Comparison of ENCODE assay signal across 20 cellular contexts in genomic region chr12:51329742-51330141, GRCh38. TPM values are rescaled to one million over a fixed set of nuclear protein-coding genes. Genes with fewer than 3 reads are reported as not detected.
DNase-seq lines count a peak whose midpoint lies in the region; ATAC-seq and TF ChIP-seq lines count a peak whose summit lies in the region.
"Had no signal": no experiment of that assay in that cellular context is flagged by ENCODE, and none has a peak within 500 bp of the region (broad histone marks: within the 10 kb centered on the region; RNA-seq: fewer than 3 reads in every experiment).

No MANE protein-coding gene starts in this region.

- no peak for TF ChIP-seq CTCF in right atrium auricular region (IDR thresholded peaks at IDR 0.05)

- H3K27ac ChIP-seq in effector memory CD4-positive, alpha-beta T cell (ENCODE audit: insufficient read depth, low read length, poor library complexity, severe bottlenecking) = peak overlapping the region; percentile 46
- no peak overlapping the region for H3K27ac ChIP-seq in right atrium auricular region
- H3K27ac ChIP-seq: esophagus muscularis mucosa, parathyroid adenoma, SJSA1 had no signal

- no peak for DNase-seq in stimulated activated naive CD8-positive, alpha-beta T cell treated with anti-CD3 and anti-CD28 coated beads, Interleukin-15, Interleukin-2, amounts not matched to agents 100 U/mL and 50 U/mL, for 24 hours
- DNase-seq in effector memory CD4-positive, alpha-beta T cell = no peak
- DNase-seq in effector CD8-positive, alpha-beta T cell (lab: John Stamatoyannopoulos, UW) = no peak
- no peak for DNase-seq in right atrium auricular region (ENCODE audit: low spot score)
- no peak for DNase-seq in NCI-H446 (lab: John Stamatoyannopoulos, UW)
- DNase-seq: activated gamma-delta T cell treated with Interleukin-2 at 50 U/mL for 16 hours; NCI-H1436; NCI-H510A treated with DMSO at 0.1 percent for 48 hours; stimulated activated CD8-positive, alpha-beta memory T cell treated with anti-CD3 and anti-CD28 coated beads, Interleukin-4, amount 100 ng/mL, for 48 hours had no signal

- peaks cover 51% of the 10 kb centered on the region for H3K4me1 Mint-ChIP-seq in stimulated activated naive CD8-positive, alpha-beta T cell treated with anti-CD3 and anti-CD28 coated beads, Interleukin-15, Interleukin-2, amounts not matched to agents 100 ng/mL and 50 ng/mL, for 24 hours (ENCODE audit: low read depth)
- H3K4me1 Mint-ChIP-seq in T-helper 1 cell treated with Interleukin-12 subunit alpha and Interleukin-12 subunit beta and Interleukin-4 antibody, amounts not matched to agents 30 μg/mL and 1 μg/mL, for 36 hours (ENCODE audit: low read depth) = peaks cover 45% of the 10 kb centered on the region

- peaks cover 39% of the 10 kb centered on the region for H3K4me1 ChIP-seq in effector memory CD4-positive, alpha-beta T cell (ENCODE audit: control insufficient read depth, insufficient read depth, low read length, poor library complexity, severe bottlenecking)
- no peaks in the 10 kb centered on the region for H3K4me1 ChIP-seq in right atrium auricular region

- no peaks in the 10 kb centered on the region for H3K36me3 Mint-ChIP-seq in stimulated activated naive CD8-positive, alpha-beta T cell treated with anti-CD3 and anti-CD28 coated beads, Interleukin-15, Interleukin-2, amounts not matched to agents 100 ng/mL and 50 ng/mL, for 24 hours (ENCODE audit: low read depth)
- peaks cover 1% of the 10 kb centered on the region for H3K36me3 Mint-ChIP-seq in T-helper 1 cell treated with Interleukin-12 subunit alpha and Interleukin-12 subunit beta and Interleukin-4 antibody, amounts not matched to agents 30 μg/mL and 1 μg/mL, for 36 hours (ENCODE audit: low read depth)
- H3K36me3 Mint-ChIP-seq: WTC11 had no signal

- no peak for ATAC-seq in stimulated activated naive CD8-positive, alpha-beta T cell treated with anti-CD3 and anti-CD28 coated beads, Interleukin-15, Interleukin-2, amounts not matched to agents 100 U/mL and 50 U/mL, for 24 hours
- ATAC-seq in GM21367 (IDR thresholded peaks at IDR 0.05; ENCODE audit: unreplicated experiment) = no peak
- ATAC-seq: WTC11 had no signal

- H3K27me3 Mint-ChIP-seq in stimulated activated naive CD8-positive, alpha-beta T cell treated with anti-CD3 and anti-CD28 coated beads, Interleukin-15, Interleukin-2, amounts not matched to agents 100 ng/mL and 50 ng/mL, for 24 hours = no peaks in the 10 kb centered on the region
- no peaks in the 10 kb centered on the region for H3K27me3 Mint-ChIP-seq in T-helper 1 cell treated with Interleukin-12 subunit alpha and Interleukin-12 subunit beta and Interleukin-4 antibody, amounts not matched to agents 30 μg/mL and 1 μg/mL, for 36 hours (ENCODE audit: low read depth)

- no peaks in the 10 kb centered on the region for H3K9me3 Mint-ChIP-seq in stimulated activated naive CD8-positive, alpha-beta T cell treated with anti-CD3 and anti-CD28 coated beads, Interleukin-15, Interleukin-2, amounts not matched to agents 100 ng/mL and 50 ng/mL, for 24 hours
- H3K9me3 Mint-ChIP-seq in T-helper 1 cell treated with Interleukin-12 subunit alpha and Interleukin-12 subunit beta and Interleukin-4 antibody, amounts not matched to agents 30 μg/mL and 1 μg/mL, for 36 hours = no peaks in the 10 kb centered on the region
- H3K9me3 Mint-ChIP-seq: WTC11 had no signal

- H3K9me3 ChIP-seq in effector memory CD4-positive, alpha-beta T cell (ENCODE audit: control insufficient read depth, low read length) = no peaks in the 10 kb centered on the region
- no peaks in the 10 kb centered on the region for H3K9me3 ChIP-seq in right atrium auricular region
- H3K9me3 ChIP-seq: esophagus muscularis mucosa, HAP-1, SJSA1 had no signal

- peak overlapping the region; percentile 18 for H3K4me3 ChIP-seq in effector memory CD4-positive, alpha-beta T cell (ENCODE audit: insufficient read depth, low read depth, low read length, poor library complexity, severe bottlenecking)
- no peak overlapping the region for H3K4me3 ChIP-seq in right atrium auricular region
- H3K4me3 ChIP-seq: esophagus muscularis mucosa, HAP-1, lung, SJSA1 had no signal

- no peaks in the 10 kb centered on the region for H3K27me3 ChIP-seq in effector memory CD4-positive, alpha-beta T cell (replicated peaks; ENCODE audit: control insufficient read depth, insufficient read depth, low read length, poor library complexity, severe bottlenecking)
- no peaks in the 10 kb centered on the region for H3K27me3 ChIP-seq in right atrium auricular region
- H3K27me3 ChIP-seq: esophagus muscularis mucosa, SJSA1 had no signal

- no peaks in the 10 kb centered on the region for H3K36me3 ChIP-seq in effector memory CD4-positive, alpha-beta T cell (ENCODE audit: control insufficient read depth, insufficient read depth, low read length)
- no peaks in the 10 kb centered on the region for H3K36me3 ChIP-seq in right atrium auricular region
- H3K36me3 ChIP-seq: esophagus muscularis mucosa, HAP-1, SJSA1 had no signal

- H3K27ac Mint-ChIP-seq in stimulated activated naive CD8-positive, alpha-beta T cell treated with anti-CD3 and anti-CD28 coated beads, Interleukin-15, Interleukin-2, amounts not matched to agents 100 ng/mL and 50 ng/mL, for 24 hours = peak overlapping the region; percentile 87
- peak overlapping the region; percentile 91 for H3K27ac Mint-ChIP-seq in T-helper 1 cell treated with Interleukin-12 subunit alpha and Interleukin-12 subunit beta and Interleukin-4 antibody, amounts not matched to agents 30 μg/mL and 1 μg/mL, for 36 hours
- H3K27ac Mint-ChIP-seq: WTC11 had no signal

- peak overlapping the region; percentile 31 for H3K4me3 Mint-ChIP-seq in stimulated activated naive CD8-positive, alpha-beta T cell treated with anti-CD3 and anti-CD28 coated beads, Interleukin-15, Interleukin-2, amounts not matched to agents 100 ng/mL and 50 ng/mL, for 24 hours
- peak overlapping the region; percentile 63 for H3K4me3 Mint-ChIP-seq in T-helper 1 cell treated with Interleukin-12 subunit alpha and Interleukin-12 subunit beta and Interleukin-4 antibody, amounts not matched to agents 30 μg/mL and 1 μg/mL, for 36 hours
- H3K4me3 Mint-ChIP-seq: WTC11 had no signal

RNA-seq across cellular contexts. Expression of gene BIN2, which starts 5.8 kb away (rescaled TPM):
- 1 to 10 TPM; 2.1 to 4.6 TPM for total RNA-seq in right atrium auricular region
- total RNA-seq: chondrocyte had no signal

RNA-seq across cellular contexts. Expression of gene CELA1, which starts 16.7 kb away (rescaled TPM):
- not detected for total RNA-seq in right atrium auricular region
- total RNA-seq: chondrocyte, esophagus muscularis mucosa, HT-29, lung, WTC11 had no signal

RNA-seq across cellular contexts. Expression of gene SMAGP, which starts 59.5 kb away (rescaled TPM):
- total RNA-seq in right atrium auricular region = 1 to 10 TPM; 2.3 to 3.8 TPM
